ENCODE assay signal across 8 cellular contexts in genomic region chr10:78047314-78047891, GRCh38. TPM values are rescaled to one million over a fixed set of nuclear protein-coding genes. Genes with fewer than 3 reads are reported as not detected.
A peak's percentile ranks its signal among the peaks of the same experiment; 100 is the strongest.
DNase-seq lines count a peak whose midpoint lies in the region; ATAC-seq and TF ChIP-seq lines count a peak whose summit lies in the region.

No MANE protein-coding gene starts in this region.

- no peak overlapping the region for H3K4me3 ChIP-seq in BE2C (ENCODE audit: low read depth, low read length)
- H3K4me3 ChIP-seq in osteoblast (ENCODE audit: insufficient read depth, low read length) = no peak overlapping the region
- no peak overlapping the region for H3K4me3 ChIP-seq in thyroid gland (replicated peaks in 1 of 3)

- no peak for TF ChIP-seq POLR2A in thyroid gland (IDR thresholded peaks at IDR 0.05)

- peak; percentile 71 for ATAC-seq in GM19372 (IDR thresholded peaks at IDR 0.05; ENCODE audit: low read depth, unreplicated experiment)
- peak; percentile 83 for ATAC-seq in foreskin keratinocyte

- intact Hi-C loops in thyroid gland (cut with DNase I) = loop anchor here (5.0 kb wide), 1 partner anchor 1150 kb away; no protein-coding TSS in a partner anchor

- H3K36me3 ChIP-seq in BE2C = peaks cover 5% of the 10 kb centered on the region
- H3K36me3 ChIP-seq in osteoblast (ENCODE audit: insufficient read depth, low read length) = peaks cover 4% of the 10 kb centered on the region
- peaks cover 0 to 2% of the 10 kb centered on the region in 2 donors for H3K36me3 ChIP-seq in thyroid gland

- no peaks in the 10 kb centered on the region for H3K79me2 ChIP-seq in osteoblast (ENCODE audit: insufficient read depth, low read length)

- H2AFZ ChIP-seq in osteoblast (ENCODE audit: low read length) = no peak overlapping the region

- H3K4me2 ChIP-seq in osteoblast (ENCODE audit: insufficient read depth, low read length) = peak overlapping the region; percentile 60

- H3K27me3 ChIP-seq in BE2C = no peaks in the 10 kb centered on the region
- H3K27me3 ChIP-seq in foreskin keratinocyte = no peaks in the 10 kb centered on the region
- H3K27me3 ChIP-seq in osteoblast (ENCODE audit: insufficient read depth, low read length) = no peaks in the 10 kb centered on the region
- H3K27me3 ChIP-seq in thyroid gland = no peaks in the 10 kb centered on the region

- H3K9me3 ChIP-seq in BE2C = no peaks in the 10 kb centered on the region
- H3K9me3 ChIP-seq in osteoblast (ENCODE audit: low read depth, low read length) = no peaks in the 10 kb centered on the region
- no peaks in the 10 kb centered on the region for H3K9me3 ChIP-seq in thyroid gland

- peaks cover 13% of the 10 kb centered on the region for H4K20me1 ChIP-seq in osteoblast (ENCODE audit: insufficient read depth, low read length)

- CTCF ChIA-PET in RWPE1 (lab: Yijun Ruan, JAX) = interaction anchor here (0.5 to 2.6 kb wide), 43 partner anchors 9 to 1926 kb away, joined by 3 to 22 read pairs (median 4); no protein-coding TSS in a partner anchor

- 8 to 21% methylated on average over 9 to 13 of the region's 13 CpGs for WGBS in thyroid gland, 2 donors

- no peak overlapping the region for H3K27ac ChIP-seq in RWPE1
- no peak overlapping the region for H3K27ac ChIP-seq in foreskin keratinocyte
- no peak overlapping the region for H3K27ac ChIP-seq in osteoblast (ENCODE audit: low read depth, low read length)
- H3K27ac ChIP-seq in thyroid gland = no peak overlapping the region

- peak; percentile 92 for DNase-seq in BE2C
- DNase-seq in RWPE1 (ENCODE audit: low spot score) = peak; percentile 75
- peak; percentile 62 for DNase-seq in activated T-helper 9 cell treated with anti-CD3 and anti-CD28 coated beads, Interleukin-2, amount 50 U/mL, for 16 hours (ENCODE audit: low read depth)
- DNase-seq in foreskin keratinocyte = peak in 1 of 2 donors; percentile 64
- peak; percentile 79 for DNase-seq in osteoblast (ENCODE audit: insufficient read length, low spot score, missing footprints)
- peak; percentile 90 to 94 for DNase-seq in thyroid gland

- H3K4me1 ChIP-seq in BE2C (peaks cover 7% of the 10 kb centered on the region), foreskin keratinocyte (no peaks in the 10 kb centered on the region), osteoblast (ENCODE audit: insufficient read depth, low read length) (peaks cover 23% of the 10 kb centered on the region), thyroid gland (peaks cover 26 to 46% of the 10 kb centered on the region in 2 donors)

- POLR2A ChIA-PET in RWPE1 (lab: Yijun Ruan, JAX; ENCODE audit: low non-redundant PET) = no interaction called here

- peak; percentile 97 for TF ChIP-seq CTCF in BE2C (IDR thresholded peaks at IDR 0.05; ENCODE audit: low read depth, low read length)
- peak; percentile 92 for TF ChIP-seq CTCF in LNCAP (IDR thresholded peaks at IDR 0.05)
- peak; percentile 91 for TF ChIP-seq CTCF in RWPE1 (conservative IDR thresholded peaks at IDR 0.05; ENCODE audit: low read depth)
- TF ChIP-seq CTCF in foreskin keratinocyte (conservative IDR thresholded peaks at IDR 0.05) = peak; percentile 96
- TF ChIP-seq CTCF in osteoblast (IDR thresholded peaks at IDR 0.05; ENCODE audit: extremely low read depth, low read depth, low read length) = peak; percentile 96
- TF ChIP-seq CTCF in thyroid gland (IDR thresholded peaks at IDR 0.05) = peak; percentile 48 to 92 (median 89)

RNA-seq across cellular contexts. Expression of gene RPS24, which starts 13.7 kb away (rescaled TPM):
- polyA plus RNA-seq in BE2C (2012; ENCODE audit: insufficient read depth, insufficient read length, low read depth) = 2,087 TPM
- total RNA-seq in foreskin keratinocyte (2,374 and 2,543 TPM in 2 replicates), osteoblast (1,685 and 1,757 TPM in 2 replicates), thyroid gland (1,000 to 10,000 TPM; 1,742 to 3,992 (median 2,045) TPM)
- 3,257 and 3,561 TPM in 2 replicates for polyA plus RNA-seq in foreskin keratinocyte

RNA-seq across cellular contexts. Expression of gene POLR3A, which starts 18.1 kb away (rescaled TPM):
- 36.8 TPM for polyA plus RNA-seq in BE2C (2012; ENCODE audit: insufficient read depth, insufficient read length, low read depth)
- total RNA-seq in foreskin keratinocyte (21.1 and 21.2 TPM in 2 replicates), osteoblast (11.9 and 16.2 TPM in 2 replicates), thyroid gland (10 to 100 TPM; 14.5 to 21.5 (median 16.6) TPM)
- polyA plus RNA-seq in foreskin keratinocyte = 7.3 and 7.7 TPM in 2 replicates
